ENCODE assay signal across 1 cellular context in the genomic region with DNA sequence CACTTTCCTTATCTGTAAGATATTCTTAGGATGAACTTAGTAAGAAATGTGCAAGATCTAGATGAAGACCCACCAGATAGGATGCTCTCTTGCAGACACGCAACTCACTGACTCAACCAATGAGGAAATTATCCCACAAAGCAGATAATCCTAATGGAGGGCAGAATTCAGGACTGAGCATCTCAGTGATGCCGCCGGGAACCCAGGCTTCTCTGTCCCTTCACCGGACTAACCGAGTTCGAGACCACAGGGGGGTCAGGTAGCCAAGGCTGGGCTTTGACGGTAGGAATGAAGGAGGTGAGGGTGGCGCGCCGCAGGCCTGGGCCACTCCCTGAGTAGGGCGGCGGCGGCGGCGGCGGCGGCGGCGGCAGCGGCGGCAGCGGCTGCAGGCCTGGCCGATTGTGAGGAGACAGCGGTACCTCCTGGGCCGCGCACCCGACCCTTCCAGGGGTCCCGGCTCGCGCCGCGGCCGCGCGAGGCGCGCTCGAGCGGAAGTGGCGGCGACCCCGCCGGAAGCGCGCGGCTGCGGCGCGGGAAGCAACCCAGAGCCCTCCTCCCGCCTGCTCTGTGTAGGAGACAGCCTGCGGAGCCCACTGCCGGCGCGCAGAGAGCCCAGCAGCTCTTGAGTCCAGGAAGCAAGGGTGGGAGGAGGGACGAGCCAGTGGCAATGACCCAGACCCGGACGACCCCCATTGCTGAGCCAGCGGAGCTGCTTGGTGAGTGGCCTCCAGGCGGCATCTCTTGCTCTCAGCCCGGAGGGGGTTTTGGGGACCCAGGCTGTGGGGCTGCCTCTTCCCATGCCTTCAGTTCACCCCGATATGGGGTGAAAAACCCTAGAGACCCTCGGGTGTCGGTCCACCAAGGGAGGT.
TF ChIP-seq lines count a peak whose summit lies in the region.

A gene with protein sequence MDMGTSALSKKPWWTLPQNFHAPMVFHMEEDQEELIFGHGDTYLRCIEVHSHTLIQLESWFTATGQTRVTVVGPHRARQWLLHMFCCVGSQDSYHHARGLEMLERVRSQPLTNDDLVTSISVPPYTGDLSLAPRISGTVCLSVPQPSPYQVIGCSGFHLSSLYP (minus strand): TSS at position 496 of the 869 bp plus-strand sequence. CDS start 20,679 bp downstream, outside the sequence.

TF ChIP-seq in K562, 482 proteins besides CTCF, POLR2A, EP300 and RAD21 (continued from another document):
- TF ChIP-seq, protein P1, sequence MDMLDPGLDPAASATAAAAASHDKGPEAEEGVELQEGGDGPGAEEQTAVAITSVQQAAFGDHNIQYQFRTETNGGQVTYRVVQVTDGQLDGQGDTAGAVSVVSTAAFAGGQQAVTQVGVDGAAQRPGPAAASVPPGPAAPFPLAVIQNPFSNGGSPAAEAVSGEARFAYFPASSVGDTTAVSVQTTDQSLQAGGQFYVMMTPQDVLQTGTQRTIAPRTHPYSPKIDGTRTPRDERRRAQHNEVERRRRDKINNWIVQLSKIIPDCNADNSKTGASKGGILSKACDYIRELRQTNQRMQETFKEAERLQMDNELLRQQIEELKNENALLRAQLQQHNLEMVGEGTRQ (CRISPR knock-in tag; IDR thresholded peaks at IDR 0.05): no peak
- TF ChIP-seq ESRRA (IDR thresholded peaks at IDR 0.05; ENCODE audit: borderline replicate concordance, low read depth) (no peak), ETV5 (CRISPR knock-in tag; IDR thresholded peaks at IDR 0.05; ENCODE audit: low read depth) (no peak), ZNF384 (IDR thresholded peaks at IDR 0.05; ENCODE audit: low read depth, low read length) (no peak), HDAC2 (IDR thresholded peaks at IDR 0.05) (no peak), ZC3H11A (IDR thresholded peaks at IDR 0.05; ENCODE audit: low read depth, low read length) (no peak), HDAC1 (IDR thresholded peaks at IDR 0.05) (0 out of 4 replicates have a peak, but pooled peaks of 1 of the 2 experiments have one; percentile 11), ZNF707 (CRISPR knock-in tag; conservative IDR thresholded peaks at IDR 0.05) (no peak), DMBX1 (CRISPR knock-in tag; IDR thresholded peaks at IDR 0.05; ENCODE audit: borderline replicate concordance) (no peak), CXXC5 (CRISPR knock-in tag; IDR thresholded peaks at IDR 0.05) (peak; percentile 45; the same call in 1 of the 2 replicates), DDX20 (tag; IDR thresholded peaks at IDR 0.05; ENCODE audit: low read depth) (no peak), CTBP1 (IDR thresholded peaks at IDR 0.05; ENCODE audit: borderline replicate concordance) (peak; percentile 64; the same call in 1 of the 2 replicates), WHSC1 (IDR thresholded peaks at IDR 0.05; ENCODE audit: low read length) (no peak), TBP (optimal IDR thresholded peaks at IDR 0.05; ENCODE audit: low read depth, low read length) (peak; percentile 39), IRF2 (CRISPR knock-in tag; IDR thresholded peaks at IDR 0.05) (no peak), MAZ (CRISPR knock-in tag; conservative IDR thresholded peaks at IDR 0.05 in 1 of 2, IDR thresholded peaks at IDR 0.05 in 1 of 2) (peak; percentile 25 to 50; a peak in 2 of 4 replicates), LEF1 (IDR thresholded peaks at IDR 0.05) (no peak), HCFC1 (IDR thresholded peaks at IDR 0.05; ENCODE audit: low read depth, low read length) (no peak), ZNF431 (CRISPR knock-in tag; IDR thresholded peaks at IDR 0.05) (no peak), POLR2G (IDR thresholded peaks at IDR 0.05; ENCODE audit: low read depth, low read length) (peak; percentile 86), GABPA (tag; conservative IDR thresholded peaks at IDR 0.05; ENCODE audit: low read depth) (peak; percentile 90)
- TF ChIP-seq, protein P2, sequence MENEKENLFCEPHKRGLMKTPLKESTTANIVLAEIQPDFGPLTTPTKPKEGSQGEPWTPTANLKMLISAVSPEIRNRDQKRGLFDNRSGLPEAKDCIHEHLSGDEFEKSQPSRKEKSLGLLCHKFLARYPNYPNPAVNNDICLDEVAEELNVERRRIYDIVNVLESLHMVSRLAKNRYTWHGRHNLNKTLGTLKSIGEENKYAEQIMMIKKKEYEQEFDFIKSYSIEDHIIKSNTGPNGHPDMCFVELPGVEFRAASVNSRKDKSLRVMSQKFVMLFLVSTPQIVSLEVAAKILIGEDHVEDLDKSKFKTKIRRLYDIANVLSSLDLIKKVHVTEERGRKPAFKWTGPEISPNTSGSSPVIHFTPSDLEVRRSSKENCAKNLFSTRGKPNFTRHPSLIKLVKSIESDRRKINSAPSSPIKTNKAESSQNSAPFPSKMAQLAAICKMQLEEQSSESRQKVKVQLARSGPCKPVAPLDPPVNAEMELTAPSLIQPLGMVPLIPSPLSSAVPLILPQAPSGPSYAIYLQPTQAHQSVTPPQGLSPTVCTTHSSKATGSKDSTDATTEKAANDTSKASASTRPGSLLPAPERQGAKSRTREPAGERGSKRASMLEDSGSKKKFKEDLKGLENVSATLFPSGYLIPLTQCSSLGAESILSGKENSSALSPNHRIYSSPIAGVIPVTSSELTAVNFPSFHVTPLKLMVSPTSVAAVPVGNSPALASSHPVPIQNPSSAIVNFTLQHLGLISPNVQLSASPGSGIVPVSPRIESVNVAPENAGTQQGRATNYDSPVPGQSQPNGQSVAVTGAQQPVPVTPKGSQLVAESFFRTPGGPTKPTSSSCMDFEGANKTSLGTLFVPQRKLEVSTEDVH (IDR thresholded peaks at IDR 0.05; ENCODE audit: low read depth, partially characterized antibody): peak; percentile 54
- TF ChIP-seq, protein P3, sequence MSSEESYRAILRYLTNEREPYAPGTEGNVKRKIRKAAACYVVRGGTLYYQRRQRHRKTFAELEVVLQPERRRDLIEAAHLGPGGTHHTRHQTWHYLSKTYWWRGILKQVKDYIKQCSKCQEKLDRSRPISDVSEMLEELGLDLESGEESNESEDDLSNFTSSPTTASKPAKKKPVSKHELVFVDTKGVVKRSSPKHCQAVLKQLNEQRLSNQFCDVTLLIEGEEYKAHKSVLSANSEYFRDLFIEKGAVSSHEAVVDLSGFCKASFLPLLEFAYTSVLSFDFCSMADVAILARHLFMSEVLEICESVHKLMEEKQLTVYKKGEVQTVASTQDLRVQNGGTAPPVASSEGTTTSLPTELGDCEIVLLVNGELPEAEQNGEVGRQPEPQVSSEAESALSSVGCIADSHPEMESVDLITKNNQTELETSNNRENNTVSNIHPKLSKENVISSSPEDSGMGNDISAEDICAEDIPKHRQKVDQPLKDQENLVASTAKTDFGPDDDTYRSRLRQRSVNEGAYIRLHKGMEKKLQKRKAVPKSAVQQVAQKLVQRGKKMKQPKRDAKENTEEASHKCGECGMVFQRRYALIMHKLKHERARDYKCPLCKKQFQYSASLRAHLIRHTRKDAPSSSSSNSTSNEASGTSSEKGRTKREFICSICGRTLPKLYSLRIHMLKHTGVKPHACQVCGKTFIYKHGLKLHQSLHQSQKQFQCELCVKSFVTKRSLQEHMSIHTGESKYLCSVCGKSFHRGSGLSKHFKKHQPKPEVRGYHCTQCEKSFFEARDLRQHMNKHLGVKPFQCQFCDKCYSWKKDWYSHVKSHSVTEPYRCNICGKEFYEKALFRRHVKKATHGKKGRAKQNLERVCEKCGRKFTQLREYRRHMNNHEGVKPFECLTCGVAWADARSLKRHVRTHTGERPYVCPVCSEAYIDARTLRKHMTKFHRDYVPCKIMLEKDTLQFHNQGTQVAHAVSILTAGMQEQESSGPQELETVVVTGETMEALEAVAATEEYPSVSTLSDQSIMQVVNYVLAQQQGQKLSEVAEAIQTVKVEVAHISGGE (CRISPR knock-in tag; IDR thresholded peaks at IDR 0.05): peak in 1 of 3 experiments; percentile 58; a peak in 1 of 6 replicates
- TF ChIP-seq, protein P4, sequence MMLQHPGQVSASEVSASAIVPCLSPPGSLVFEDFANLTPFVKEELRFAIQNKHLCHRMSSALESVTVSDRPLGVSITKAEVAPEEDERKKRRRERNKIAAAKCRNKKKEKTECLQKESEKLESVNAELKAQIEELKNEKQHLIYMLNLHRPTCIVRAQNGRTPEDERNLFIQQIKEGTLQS (IDR thresholded peaks at IDR 0.05): no peak
- TF ChIP-seq, protein P4 (CRISPR knock-in tag; conservative IDR thresholded peaks at IDR 0.05): no peak
- TF ChIP-seq, protein P5, sequence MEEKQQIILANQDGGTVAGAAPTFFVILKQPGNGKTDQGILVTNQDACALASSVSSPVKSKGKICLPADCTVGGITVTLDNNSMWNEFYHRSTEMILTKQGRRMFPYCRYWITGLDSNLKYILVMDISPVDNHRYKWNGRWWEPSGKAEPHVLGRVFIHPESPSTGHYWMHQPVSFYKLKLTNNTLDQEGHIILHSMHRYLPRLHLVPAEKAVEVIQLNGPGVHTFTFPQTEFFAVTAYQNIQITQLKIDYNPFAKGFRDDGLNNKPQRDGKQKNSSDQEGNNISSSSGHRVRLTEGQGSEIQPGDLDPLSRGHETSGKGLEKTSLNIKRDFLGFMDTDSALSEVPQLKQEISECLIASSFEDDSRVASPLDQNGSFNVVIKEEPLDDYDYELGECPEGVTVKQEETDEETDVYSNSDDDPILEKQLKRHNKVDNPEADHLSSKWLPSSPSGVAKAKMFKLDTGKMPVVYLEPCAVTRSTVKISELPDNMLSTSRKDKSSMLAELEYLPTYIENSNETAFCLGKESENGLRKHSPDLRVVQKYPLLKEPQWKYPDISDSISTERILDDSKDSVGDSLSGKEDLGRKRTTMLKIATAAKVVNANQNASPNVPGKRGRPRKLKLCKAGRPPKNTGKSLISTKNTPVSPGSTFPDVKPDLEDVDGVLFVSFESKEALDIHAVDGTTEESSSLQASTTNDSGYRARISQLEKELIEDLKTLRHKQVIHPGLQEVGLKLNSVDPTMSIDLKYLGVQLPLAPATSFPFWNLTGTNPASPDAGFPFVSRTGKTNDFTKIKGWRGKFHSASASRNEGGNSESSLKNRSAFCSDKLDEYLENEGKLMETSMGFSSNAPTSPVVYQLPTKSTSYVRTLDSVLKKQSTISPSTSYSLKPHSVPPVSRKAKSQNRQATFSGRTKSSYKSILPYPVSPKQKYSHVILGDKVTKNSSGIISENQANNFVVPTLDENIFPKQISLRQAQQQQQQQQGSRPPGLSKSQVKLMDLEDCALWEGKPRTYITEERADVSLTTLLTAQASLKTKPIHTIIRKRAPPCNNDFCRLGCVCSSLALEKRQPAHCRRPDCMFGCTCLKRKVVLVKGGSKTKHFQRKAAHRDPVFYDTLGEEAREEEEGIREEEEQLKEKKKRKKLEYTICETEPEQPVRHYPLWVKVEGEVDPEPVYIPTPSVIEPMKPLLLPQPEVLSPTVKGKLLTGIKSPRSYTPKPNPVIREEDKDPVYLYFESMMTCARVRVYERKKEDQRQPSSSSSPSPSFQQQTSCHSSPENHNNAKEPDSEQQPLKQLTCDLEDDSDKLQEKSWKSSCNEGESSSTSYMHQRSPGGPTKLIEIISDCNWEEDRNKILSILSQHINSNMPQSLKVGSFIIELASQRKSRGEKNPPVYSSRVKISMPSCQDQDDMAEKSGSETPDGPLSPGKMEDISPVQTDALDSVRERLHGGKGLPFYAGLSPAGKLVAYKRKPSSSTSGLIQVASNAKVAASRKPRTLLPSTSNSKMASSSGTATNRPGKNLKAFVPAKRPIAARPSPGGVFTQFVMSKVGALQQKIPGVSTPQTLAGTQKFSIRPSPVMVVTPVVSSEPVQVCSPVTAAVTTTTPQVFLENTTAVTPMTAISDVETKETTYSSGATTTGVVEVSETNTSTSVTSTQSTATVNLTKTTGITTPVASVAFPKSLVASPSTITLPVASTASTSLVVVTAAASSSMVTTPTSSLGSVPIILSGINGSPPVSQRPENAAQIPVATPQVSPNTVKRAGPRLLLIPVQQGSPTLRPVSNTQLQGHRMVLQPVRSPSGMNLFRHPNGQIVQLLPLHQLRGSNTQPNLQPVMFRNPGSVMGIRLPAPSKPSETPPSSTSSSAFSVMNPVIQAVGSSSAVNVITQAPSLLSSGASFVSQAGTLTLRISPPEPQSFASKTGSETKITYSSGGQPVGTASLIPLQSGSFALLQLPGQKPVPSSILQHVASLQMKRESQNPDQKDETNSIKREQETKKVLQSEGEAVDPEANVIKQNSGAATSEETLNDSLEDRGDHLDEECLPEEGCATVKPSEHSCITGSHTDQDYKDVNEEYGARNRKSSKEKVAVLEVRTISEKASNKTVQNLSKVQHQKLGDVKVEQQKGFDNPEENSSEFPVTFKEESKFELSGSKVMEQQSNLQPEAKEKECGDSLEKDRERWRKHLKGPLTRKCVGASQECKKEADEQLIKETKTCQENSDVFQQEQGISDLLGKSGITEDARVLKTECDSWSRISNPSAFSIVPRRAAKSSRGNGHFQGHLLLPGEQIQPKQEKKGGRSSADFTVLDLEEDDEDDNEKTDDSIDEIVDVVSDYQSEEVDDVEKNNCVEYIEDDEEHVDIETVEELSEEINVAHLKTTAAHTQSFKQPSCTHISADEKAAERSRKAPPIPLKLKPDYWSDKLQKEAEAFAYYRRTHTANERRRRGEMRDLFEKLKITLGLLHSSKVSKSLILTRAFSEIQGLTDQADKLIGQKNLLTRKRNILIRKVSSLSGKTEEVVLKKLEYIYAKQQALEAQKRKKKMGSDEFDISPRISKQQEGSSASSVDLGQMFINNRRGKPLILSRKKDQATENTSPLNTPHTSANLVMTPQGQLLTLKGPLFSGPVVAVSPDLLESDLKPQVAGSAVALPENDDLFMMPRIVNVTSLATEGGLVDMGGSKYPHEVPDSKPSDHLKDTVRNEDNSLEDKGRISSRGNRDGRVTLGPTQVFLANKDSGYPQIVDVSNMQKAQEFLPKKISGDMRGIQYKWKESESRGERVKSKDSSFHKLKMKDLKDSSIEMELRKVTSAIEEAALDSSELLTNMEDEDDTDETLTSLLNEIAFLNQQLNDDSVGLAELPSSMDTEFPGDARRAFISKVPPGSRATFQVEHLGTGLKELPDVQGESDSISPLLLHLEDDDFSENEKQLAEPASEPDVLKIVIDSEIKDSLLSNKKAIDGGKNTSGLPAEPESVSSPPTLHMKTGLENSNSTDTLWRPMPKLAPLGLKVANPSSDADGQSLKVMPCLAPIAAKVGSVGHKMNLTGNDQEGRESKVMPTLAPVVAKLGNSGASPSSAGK (IDR thresholded peaks at IDR 0.05): peak; percentile 81
